Comparison of ENCODE assay signal across 8 cellular contexts in genomic region chr11:67463680-67464410, GRCh38. TPM values are rescaled to one million over a fixed set of nuclear protein-coding genes. Genes with fewer than 3 reads are reported as not detected.
A peak's percentile ranks its signal among the peaks of the same experiment; 100 is the strongest.
DNase-seq lines count a peak whose midpoint lies in the region; TF ChIP-seq lines count a peak whose summit lies in the region.

No MANE protein-coding gene starts in this region.

- no peaks in the 10 kb centered on the region for H3K36me3 ChIP-seq in iPS-18a (ENCODE audit: control insufficient read depth, low read depth, low read length)
- no peaks in the 10 kb centered on the region for H3K36me3 ChIP-seq in smooth muscle cell (ENCODE audit: low read depth)

- H2AFZ ChIP-seq in smooth muscle cell (ENCODE audit: low read depth) = peak overlapping the region; percentile 10

- TF ChIP-seq CTCF in smooth muscle cell (IDR thresholded peaks at IDR 0.05; ENCODE audit: borderline replicate concordance, insufficient read depth, poor library complexity, severe bottlenecking) = no peak

- H3K9me3 Mint-ChIP-seq in activated naive CD8-positive, alpha-beta T cell treated with anti-CD3 and anti-CD28 coated beads for 36 hours = no peaks in the 10 kb centered on the region

- H3K27ac Mint-ChIP-seq in activated naive CD8-positive, alpha-beta T cell treated with anti-CD3 and anti-CD28 coated beads for 36 hours = peak overlapping the region; percentile 92

- H3F3A ChIP-seq in smooth muscle cell (ENCODE audit: low read depth) = peaks cover 3% of the 10 kb centered on the region

- WGBS in smooth muscle cell (ENCODE audit: low lambda C conversion rate) = 61% methylated on average over 20 of the region's 20 CpGs

- H3K9me3 ChIP-seq in iPS-18a (ENCODE audit: control insufficient read depth, low read depth, low read length) = no peaks in the 10 kb centered on the region
- no peaks in the 10 kb centered on the region for H3K9me3 ChIP-seq in smooth muscle cell (replicated peaks; ENCODE audit: low read depth)

- no peaks in the 10 kb centered on the region for H3K27me3 Mint-ChIP-seq in activated naive CD8-positive, alpha-beta T cell treated with anti-CD3 and anti-CD28 coated beads for 36 hours

- no peaks in the 10 kb centered on the region for H4K20me1 ChIP-seq in smooth muscle cell (ENCODE audit: low read depth)

- H3K27ac ChIP-seq in iPS-18a (ENCODE audit: low read length) (no peak overlapping the region), smooth muscle cell (ENCODE audit: low read depth) (peak overlapping the region; percentile 92)

- peak overlapping the region; percentile 86 for H3K4me3 ChIP-seq in iPS-18a (ENCODE audit: low read length)
- peak overlapping the region; percentile 50 for H3K4me3 ChIP-seq in smooth muscle cell

- H3K4me1 ChIP-seq in iPS-18a (ENCODE audit: control insufficient read depth, low read depth, low read length) (peaks cover 7% of the 10 kb centered on the region), smooth muscle cell (ENCODE audit: low read depth) (no peaks in the 10 kb centered on the region)

- H3K79me2 ChIP-seq in smooth muscle cell (ENCODE audit: low read depth) = peaks cover 4% of the 10 kb centered on the region

- H3K4me3 Mint-ChIP-seq in activated naive CD8-positive, alpha-beta T cell treated with anti-CD3 and anti-CD28 coated beads for 36 hours = peak overlapping the region; percentile 87

- DNase-seq in AG08395 (ENCODE audit: low spot score) (peak; percentile 79), HUDEP-2 (lab: John Stamatoyannopoulos, UW; ENCODE audit: unreplicated experiment in 76 of 76) (peak in 52 of 76 experiments; percentile 8 to 93 (median 56)), smooth muscle cell (lab: John Stamatoyannopoulos, UW; ENCODE audit: unreplicated experiment) (peak; percentile 65), middle frontal gyrus (ENCODE audit: extremely low spot score, low spot score) (no peak), germinal center (ENCODE audit: low spot score) (no peak), RPMI8226 (no peak)
- DNase-seq in activated naive CD8-positive, alpha-beta T cell treated with anti-CD3 and anti-CD28 coated beads for 36 hours = no peak

- peak overlapping the region; percentile 86 for H3K4me2 ChIP-seq in smooth muscle cell

- H3K27me3 ChIP-seq in iPS-18a (ENCODE audit: control insufficient read depth, insufficient read depth, low read length) (no peaks in the 10 kb centered on the region), smooth muscle cell (ENCODE audit: low read depth) (no peaks in the 10 kb centered on the region)

- H3K4me1 Mint-ChIP-seq in activated naive CD8-positive, alpha-beta T cell treated with anti-CD3 and anti-CD28 coated beads for 36 hours = peaks cover 27% of the 10 kb centered on the region

- H3K36me3 Mint-ChIP-seq in activated naive CD8-positive, alpha-beta T cell treated with anti-CD3 and anti-CD28 coated beads for 36 hours = peaks cover 5% of the 10 kb centered on the region

- H3K9ac ChIP-seq in iPS-18a (ENCODE audit: low read length) (no peak overlapping the region), smooth muscle cell (ENCODE audit: low read depth) (peak overlapping the region; percentile 72)

RNA-seq across cellular contexts. Expression of gene TMEM134, which starts 5.2 kb away (rescaled TPM):
- total RNA-seq in activated naive CD8-positive, alpha-beta T cell treated with anti-CD3 and anti-CD28 coated beads for 36 hours = 10 to 100 TPM; 43.7 to 45.8 TPM
- total RNA-seq in smooth muscle cell = 88.3 and 135 TPM in 2 replicates
- polyA plus RNA-seq in smooth muscle cell = 114 and 149 TPM in 2 replicates

RNA-seq across cellular contexts. Expression of gene CABP4, which starts 8.7 kb away (rescaled TPM):
- under 1 TPM; 0.27 to 0.28 TPM for total RNA-seq in activated naive CD8-positive, alpha-beta T cell treated with anti-CD3 and anti-CD28 coated beads for 36 hours
- not detected in 2 replicates for total RNA-seq in smooth muscle cell
- polyA plus RNA-seq in smooth muscle cell = 2.1 TPM in 1 of 2 replicates, not detected in the other

RNA-seq across cellular contexts. Expression of gene GPR152, which starts 11.3 kb away (rescaled TPM):
- total RNA-seq in activated naive CD8-positive, alpha-beta T cell treated with anti-CD3 and anti-CD28 coated beads for 36 hours = not detected
- not detected in 2 replicates for total RNA-seq in smooth muscle cell
- polyA plus RNA-seq in smooth muscle cell = 0.27 and 0.71 TPM in 2 replicates

RNA-seq across cellular contexts. Expression of gene AIP, which starts 19.0 kb away (rescaled TPM):
- 100 to 1,000 TPM; 107 to 112 TPM for total RNA-seq in activated naive CD8-positive, alpha-beta T cell treated with anti-CD3 and anti-CD28 coated beads for 36 hours
- 35.3 and 36.8 TPM in 2 replicates for total RNA-seq in smooth muscle cell
- polyA plus RNA-seq in smooth muscle cell = 57.8 and 61.5 TPM in 2 replicates

RNA-seq across cellular contexts. Expression of gene CORO1B, which starts 20.6 kb away (rescaled TPM):
- 100 to 1,000 TPM; 293 to 310 TPM for total RNA-seq in activated naive CD8-positive, alpha-beta T cell treated with anti-CD3 and anti-CD28 coated beads for 36 hours
- 38.9 and 43.8 TPM in 2 replicates for total RNA-seq in smooth muscle cell
- polyA plus RNA-seq in smooth muscle cell = 84.6 and 85.8 TPM in 2 replicates

Comparison
In these comparisons a context has a peak if more than half of its experiments do, and no peak if none do; other contexts are left out.
1. DNase-seq: peak in AG08395 (single experiment), HUDEP-2 (52 of 76) and smooth muscle cell (single experiment); none in activated naive CD8-positive, alpha-beta T cell treated with anti-CD3 and anti-CD28 coated beads for 36 hours (single experiment), middle frontal gyrus (single experiment), germinal center (single experiment) and RPMI8226 (single experiment).